Comparison of ENCODE assay signal across 1 cellular context in the genomic region with DNA sequence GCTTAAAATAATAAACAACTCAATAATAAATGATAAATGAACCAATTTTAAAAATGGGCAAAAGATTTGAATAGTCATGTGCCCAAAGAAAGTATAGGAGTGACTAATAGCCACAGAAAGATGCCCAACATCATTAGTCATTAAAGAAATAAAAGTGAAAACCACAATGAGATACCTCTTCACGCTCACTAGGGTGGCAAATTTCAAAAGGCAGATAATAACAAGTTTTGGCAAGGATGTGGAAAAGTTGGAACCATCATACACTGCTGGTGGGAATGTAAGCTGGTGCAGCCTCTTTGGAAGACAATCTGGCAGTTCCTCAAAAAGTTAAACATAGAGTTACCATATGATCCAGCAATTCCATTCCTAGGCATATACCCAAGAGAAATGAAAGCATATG.
TF ChIP-seq lines count a peak whose summit lies in the region.

No MANE protein-coding gene starts in this region.

TF ChIP-seq in SK-N-SH treated with all-trans-retinoic acid at 6 μM for 48 hours, 23 proteins besides CTCF, POLR2A, EP300 and RAD21 (continued from another document):
- TF ChIP-seq POU6F1 (CRISPR knock-in tag; IDR thresholded peaks at IDR 0.05; ENCODE audit: borderline replicate concordance, low read depth) (no peak), ISL1 (CRISPR knock-in tag; IDR thresholded peaks at IDR 0.05) (no peak)
